ENCODE assay signal across 10 cellular contexts in the genomic region with DNA sequence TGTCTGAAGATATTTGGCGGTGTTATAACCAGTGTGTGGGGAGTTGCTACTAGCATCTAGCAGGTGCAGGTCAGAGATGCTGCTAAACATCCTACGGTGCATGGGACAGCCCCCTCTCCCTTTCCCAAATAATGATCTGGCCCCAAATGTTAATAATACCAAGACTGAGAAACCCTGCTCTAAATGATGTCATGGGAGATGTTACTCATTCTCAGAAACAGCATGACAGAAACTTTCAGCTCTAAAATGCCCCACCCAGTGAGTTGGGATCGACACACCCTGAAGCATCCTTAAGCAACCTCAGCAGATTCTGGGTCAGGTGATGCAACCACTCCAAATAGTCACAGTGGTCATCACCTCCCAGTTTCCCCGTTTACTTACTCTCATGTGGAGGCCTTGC.
A peak's percentile ranks its signal among the peaks of the same experiment; 100 is the strongest.
DNase-seq lines count a peak whose midpoint lies in the region; ATAC-seq and TF ChIP-seq lines count a peak whose summit lies in the region.
"Had no signal": no experiment of that assay in that cellular context is flagged by ENCODE, and none has a peak within 500 bp of the region (broad histone marks: within the 10 kb centered on the region; RNA-seq: fewer than 3 reads in every experiment).

No MANE protein-coding gene starts in this region.

- H3K27me3 Mint-ChIP-seq in activated T-cell treated with anti-CD3 and anti-CD28 coated beads, Interleukin-2, amount 50 U/mL, for 24 hours: peaks cover 25% of the 10 kb centered on the region

- no peak for DNase-seq in activated T-cell treated with anti-CD3 and anti-CD28 coated beads, Interleukin-2, amount 50 U/mL, for 24 hours
- DNase-seq in activated T-cell treated with anti-CD3 and anti-CD28 coated beads, Interleukin-2, amount 50 U/mL, for 1 hour: no peak
- peak; percentile 27 to 43 for DNase-seq in activated T-cell treated with anti-CD3 and anti-CD28 coated beads, Interleukin-2, amount 50 U/mL, for 48 hours
- DNase-seq in stimulated activated naive CD8-positive, alpha-beta T cell treated with anti-CD3 and anti-CD28 coated beads, Interleukin-15, Interleukin-2, amounts not matched to agents 100 U/mL and 50 U/mL, for 24 hours: peak; percentile 13
- DNase-seq in stimulated activated naive CD4-positive, alpha-beta T cell (lab: John Stamatoyannopoulos, UW): no peak
- DNase-seq in WERI-Rb-1 (no peak), GF-D8 (lab: John Stamatoyannopoulos, UW) (no peak)
- DNase-seq: NCI-H1105 treated with DMSO at 0.1 percent for 48 hours had no signal

- H3K4me3 ChIP-seq in WERI-Rb-1 (ENCODE audit: low read depth, low read length): no peak overlapping the region

- H3K36me3 ChIP-seq in WERI-Rb-1: no peaks in the 10 kb centered on the region

- no peak overlapping the region for H3K27ac ChIP-seq in WERI-Rb-1

- no peaks in the 10 kb centered on the region for H3K9me3 ChIP-seq in WERI-Rb-1 (ENCODE audit: severe bottlenecking)

- peak; percentile 75 for ATAC-seq in HG02759 (IDR thresholded peaks at IDR 0.05; ENCODE audit: unreplicated experiment)
- ATAC-seq in stimulated activated naive CD8-positive, alpha-beta T cell treated with anti-CD3 and anti-CD28 coated beads, Interleukin-15, Interleukin-2, amounts not matched to agents 100 U/mL and 50 U/mL, for 24 hours: peak; percentile 78

- H3K9me3 Mint-ChIP-seq in activated T-cell treated with anti-CD3 and anti-CD28 coated beads, Interleukin-2, amount 50 U/mL, for 24 hours: no peaks in the 10 kb centered on the region

- no peak overlapping the region for H3K4me3 Mint-ChIP-seq in activated T-cell treated with anti-CD3 and anti-CD28 coated beads, Interleukin-2, amount 50 U/mL, for 24 hours
- H3K4me3 Mint-ChIP-seq: B cell had no signal

- peak overlapping the region; percentile 37 for H3K27ac Mint-ChIP-seq in activated T-cell treated with anti-CD3 and anti-CD28 coated beads, Interleukin-2, amount 50 U/mL, for 24 hours
- H3K27ac Mint-ChIP-seq: B cell had no signal

- H3K27me3 ChIP-seq in WERI-Rb-1 (ENCODE audit: insufficient read depth, low read depth, severe bottlenecking): no peaks in the 10 kb centered on the region

- TF ChIP-seq CTCF in WERI-Rb-1 (IDR thresholded peaks at IDR 0.05; ENCODE audit: low read depth, low read length): no peak

- no peaks in the 10 kb centered on the region for H3K36me3 Mint-ChIP-seq in activated T-cell treated with anti-CD3 and anti-CD28 coated beads, Interleukin-2, amount 50 U/mL, for 24 hours (ENCODE audit: low read depth)

- peaks cover 14% of the 10 kb centered on the region for H3K4me1 Mint-ChIP-seq in activated T-cell treated with anti-CD3 and anti-CD28 coated beads, Interleukin-2, amount 50 U/mL, for 24 hours (ENCODE audit: low read depth)
- H3K4me1 Mint-ChIP-seq: B cell had no signal

Comparison
In these comparisons a context has a peak if more than half of its experiments do, and no peak if none do; other contexts are left out.
1. DNase-seq: peak in activated T-cell treated with anti-CD3 and anti-CD28 coated beads, Interleukin-2, amount 50 U/mL, for 48 hours (2 of 2) and stimulated activated naive CD8-positive, alpha-beta T cell treated with anti-CD3 and anti-CD28 coated beads, Interleukin-15, Interleukin-2, amounts not matched to agents 100 U/mL and 50 U/mL, for 24 hours (single experiment); none in activated T-cell treated with anti-CD3 and anti-CD28 coated beads, Interleukin-2, amount 50 U/mL, for 24 hours (single experiment), activated T-cell treated with anti-CD3 and anti-CD28 coated beads, Interleukin-2, amount 50 U/mL, for 1 hour (single experiment), stimulated activated naive CD4-positive, alpha-beta T cell (0 of 6), WERI-Rb-1 (single experiment) and GF-D8 (single experiment).